ENCODE assay signal across 1 cellular context in the genomic region with DNA sequence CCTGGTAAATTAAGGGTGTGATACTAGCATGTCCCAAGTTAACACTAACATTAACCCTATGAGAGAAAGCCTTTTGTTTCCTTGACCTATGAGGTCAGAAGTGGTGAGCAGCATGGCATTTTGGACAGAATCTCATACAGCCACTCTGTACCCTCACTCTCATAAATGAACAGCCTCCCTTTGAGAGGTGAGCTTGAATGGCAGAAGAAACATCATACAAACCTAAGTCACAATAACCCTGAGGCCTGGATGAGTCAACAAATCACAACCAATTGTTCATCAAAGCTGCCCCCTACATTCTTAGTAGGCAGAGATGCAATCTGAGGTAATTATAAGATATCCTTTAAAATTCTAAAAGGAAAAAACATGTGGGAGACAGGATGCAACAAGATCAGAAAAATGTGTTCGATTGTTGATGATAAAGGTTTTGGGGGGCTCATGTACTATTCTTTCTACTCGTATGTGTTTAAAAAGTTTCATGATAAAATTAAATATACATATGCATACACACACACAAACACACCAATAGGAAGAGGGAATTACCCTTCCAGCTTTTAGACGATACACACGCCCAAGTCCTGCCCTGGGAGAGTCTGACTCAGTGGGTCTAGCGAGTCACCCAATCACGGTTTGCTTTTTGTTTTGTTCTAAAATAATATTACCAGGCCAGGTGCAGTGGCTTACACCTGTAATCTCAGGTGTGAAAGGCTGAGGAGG.
TF ChIP-seq lines count a peak whose summit lies in the region.

No MANE protein-coding gene starts in this region.

TF ChIP-seq in SK-N-SH, 30 proteins besides CTCF, POLR2A, EP300 and RAD21 (continued from another document):
- TF ChIP-seq, protein P1, sequence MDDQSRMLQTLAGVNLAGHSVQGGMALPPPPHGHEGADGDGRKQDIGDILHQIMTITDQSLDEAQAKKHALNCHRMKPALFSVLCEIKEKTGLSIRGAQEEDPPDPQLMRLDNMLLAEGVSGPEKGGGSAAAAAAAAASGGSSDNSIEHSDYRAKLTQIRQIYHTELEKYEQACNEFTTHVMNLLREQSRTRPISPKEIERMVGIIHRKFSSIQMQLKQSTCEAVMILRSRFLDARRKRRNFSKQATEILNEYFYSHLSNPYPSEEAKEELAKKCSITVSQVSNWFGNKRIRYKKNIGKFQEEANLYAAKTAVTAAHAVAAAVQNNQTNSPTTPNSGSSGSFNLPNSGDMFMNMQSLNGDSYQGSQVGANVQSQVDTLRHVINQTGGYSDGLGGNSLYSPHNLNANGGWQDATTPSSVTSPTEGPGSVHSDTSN (IDR thresholded peaks at IDR 0.05) = 0 out of 2 replicates have a peak, but pooled peaks have one; percentile 9
- TF ChIP-seq SMC3 (IDR thresholded peaks at IDR 0.05; ENCODE audit: low read depth, low read length) = no peak
- no peak for TF ChIP-seq TCF12 (IDR thresholded peaks at IDR 0.05)
- TF ChIP-seq FOXJ3 (CRISPR knock-in tag; IDR thresholded peaks at IDR 0.05) = no peak
- no peak for TF ChIP-seq EZH2phosphoT487 (IDR thresholded peaks at IDR 0.05; ENCODE audit: borderline replicate concordance, low read depth)
